In the genomic region with DNA sequence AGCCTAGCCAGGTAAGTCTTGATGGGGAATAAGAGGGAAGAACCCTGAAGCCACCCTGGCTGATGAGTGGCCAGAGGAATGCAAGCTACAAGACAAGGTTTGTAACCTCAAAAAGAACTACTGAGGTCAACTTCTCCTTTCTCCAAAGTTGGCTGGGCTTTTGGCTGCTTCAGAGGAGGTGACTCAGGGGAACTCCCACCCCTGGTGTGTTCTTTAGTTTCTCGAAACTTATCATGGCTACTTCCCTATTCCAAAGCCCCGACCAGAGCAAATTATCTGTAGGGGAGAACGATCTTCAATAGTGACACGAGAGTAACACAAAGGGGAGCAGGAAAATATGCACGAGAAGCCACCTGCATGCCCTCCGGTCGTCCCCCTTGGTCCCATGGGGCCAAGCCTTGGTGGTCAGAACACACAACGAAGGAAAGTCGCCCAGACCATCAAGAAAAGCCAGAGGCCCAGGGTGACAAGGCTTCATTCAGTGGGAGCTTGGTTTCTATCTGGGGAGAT, we compare ENCODE assay signal across 10 cellular contexts. TPM values are rescaled to one million over a fixed set of nuclear protein-coding genes. Genes with fewer than 3 reads are reported as not detected.
A peak's percentile ranks its signal among the peaks of the same experiment; 100 is the strongest.
DNase-seq lines count a peak whose midpoint lies in the region; ATAC-seq and TF ChIP-seq lines count a peak whose summit lies in the region.
"Had no signal": no experiment of that assay in that cellular context is flagged by ENCODE, and none has a peak within 500 bp of the region (broad histone marks: within the 10 kb centered on the region; RNA-seq: fewer than 3 reads in every experiment).

No MANE protein-coding gene starts in this region.

- H3K4me3 ChIP-seq in right cardiac atrium (ENCODE audit: low read length) = no peak overlapping the region

- H3K4me1 ChIP-seq in right cardiac atrium (ENCODE audit: control insufficient read depth, insufficient read depth, low read length) = peaks cover 2% of the 10 kb centered on the region

- POLR2A ChIA-PET in GM10248 (lab: Yijun Ruan, JAX) = interaction anchor here (0.8 to 2.6 kb wide), 2 partner anchors 10 to 54 kb away, joined by 5 to 12 read pairs; no protein-coding TSS in a partner anchor

- H3K27me3 ChIP-seq in right cardiac atrium (ENCODE audit: control insufficient read depth, insufficient read depth) = no peaks in the 10 kb centered on the region

- WGBS in right cardiac atrium = 78% methylated on average over 9 of the region's 9 CpGs

- no peak overlapping the region for H3K27ac ChIP-seq in right cardiac atrium (ENCODE audit: low read length)

- ATAC-seq in GM21526 (IDR thresholded peaks at IDR 0.05; ENCODE audit: low FRiP score, unreplicated experiment) (peak; percentile 37), right cardiac atrium (peak; percentile 39 to 61)

- intact Hi-C loops in right cardiac atrium (cut with DNase I) = no loop called here

- TF ChIP-seq CTCF in GM10248 (IDR thresholded peaks at IDR 0.05; ENCODE audit: control extremely low read depth, extremely low read depth, low read depth, missing control alignments) = no peak

- peak; percentile 57 for DNase-seq in GM10248 (ENCODE audit: extremely low spot score)
- peak; percentile 27 for DNase-seq in M059J (ENCODE audit: low read depth)
- DNase-seq in right cardiac atrium = no peak
- no peak for DNase-seq in HK-2 (ENCODE audit: unreplicated experiment)
- DNase-seq in occipital lobe (lab: John Stamatoyannopoulos, UW) = no peak
- DNase-seq in activated effector memory CD4-positive, alpha-beta T cell treated with Interleukin-2 at 50 U/mL for 16 hours = no peak
- no peak for DNase-seq in NCI-H1694 treated with DMSO at 0.1 percent for 48 hours (lab: John Stamatoyannopoulos, UW)
- DNase-seq: NCI-H510A had no signal

- CTCF ChIA-PET in GM10248 (lab: Yijun Ruan, JAX) = interaction anchor here (1.2 to 8.7 kb wide), 8 partner anchors 9 to 196 kb away, joined by 3 to 77 read pairs (median 4); a partner anchor contains a TSS

- H3K9me3 ChIP-seq in right cardiac atrium (ENCODE audit: control insufficient read depth, low read length) = no peaks in the 10 kb centered on the region

RNA-seq across cellular contexts. Expression of a gene that starts 6.5 kb away (rescaled TPM):
- total RNA-seq in M059J (2014; rRNA removed; shearing (Covaris generic)) = 0.10 and 0.69 TPM in 2 replicates
- 1 to 10 TPM in 1 of 4 donors, under 1 TPM in 2, not detected in 1; 0.29 to 1.1 (median 0.46) TPM for total RNA-seq in right cardiac atrium
- polyA plus RNA-seq in right cardiac atrium = 0.41 TPM
- total RNA-seq in occipital lobe = 0.94 TPM
- total RNA-seq: astrocyte had no signal

Comparison
In these comparisons a context has a peak if more than half of its experiments do, and no peak if none do; other contexts are left out.
1. DNase-seq: peak in GM10248 (single experiment) and M059J (single experiment); none in right cardiac atrium (0 of 3), HK-2 (single experiment), occipital lobe (single experiment), activated effector memory CD4-positive, alpha-beta T cell treated with Interleukin-2 at 50 U/mL for 16 hours (single experiment) and NCI-H1694 treated with DMSO at 0.1 percent for 48 hours (single experiment).